8 cellular contexts compared by ENCODE assay signal in genomic region chr1:110962892-110963665, GRCh38. TPM values are rescaled to one million over a fixed set of nuclear protein-coding genes. Genes with fewer than 3 reads are reported as not detected.
DNase-seq lines count a peak whose midpoint lies in the region; ATAC-seq and TF ChIP-seq lines count a peak whose summit lies in the region.

No MANE protein-coding gene starts in this region.

- H3K27ac ChIP-seq in heart left ventricle (peak overlapping the region; percentile 70 to 99 (median 94)), transverse colon (peak overlapping the region; percentile 92 to 95 (median 93))

- H3K36me3 ChIP-seq in adipocyte (ENCODE audit: control insufficient read depth, insufficient read depth, low read length, severe bottlenecking) (peaks cover 9% of the 10 kb centered on the region), heart left ventricle (peaks cover 0 to 9% (median 0%) of the 10 kb centered on the region in 9 donors), transverse colon (peaks cover 0 to 4% (median 1%) of the 10 kb centered on the region in 4 donors)

- intact Hi-C loops in heart left ventricle (cut with DNase I) (no loop called here), transverse colon (cut with DNase I; ENCODE audit: low total_unique reads) (no loop called here)

- peak; percentile 54 to 66 (median 62) for ATAC-seq in heart left ventricle

- H3K9me3 ChIP-seq in adipocyte (ENCODE audit: control insufficient read depth, low read length) (peaks cover 8% of the 10 kb centered on the region), heart left ventricle (peaks cover 0 to 66% (median 21%) of the 10 kb centered on the region in 12 donors), transverse colon (peaks cover 19 to 27% of the 10 kb centered on the region in 2 donors)

- H3K4me1 ChIP-seq in adipocyte (ENCODE audit: control insufficient read depth, insufficient read depth, low read length) = peaks cover 24% of the 10 kb centered on the region
- peaks cover 0 to 21% (median 12%) of the 10 kb centered on the region in 12 donors for H3K4me1 ChIP-seq in heart left ventricle
- peaks cover 0 to 17% (median 3%) of the 10 kb centered on the region in 4 donors for H3K4me1 ChIP-seq in transverse colon

- in situ Hi-C loops in transverse colon (cut with MboI; ENCODE audit: low pct_ligation_motif_present in 1 of 4, low pct_unique_long_range_greater_than_20kb in 1 of 4, low sequenced_read_pairs in 3 of 4) = no loop called here

- TF ChIP-seq CTCF in NB4 (IDR thresholded peaks at IDR 0.05; ENCODE audit: low read depth, low read length) (no peak), heart left ventricle (IDR thresholded peaks at IDR 0.05) (no peak), transverse colon (IDR thresholded peaks at IDR 0.05) (no peak)

- peak overlapping the region; percentile 98 for H3K9ac ChIP-seq in adipocyte (ENCODE audit: low read length)

- no peak for TF ChIP-seq EP300 in transverse colon (IDR thresholded peaks at IDR 0.05; ENCODE audit: low read depth)

- 5 to 7% (median 6%) methylated on average over 36 to 37 of the region's 37 CpGs for WGBS in heart left ventricle, 4 donors
- WGBS in transverse colon (ENCODE audit: low coverage in 1 of 2), 2 donors = 11 to 22% methylated on average over 7 to 37 of the region's 37 CpGs

- DNase-seq in Daoy (ENCODE audit: low read depth) = peak; percentile 80
- DNase-seq in HCEC 1CT = peak; percentile 65
- peak; percentile 84 for DNase-seq in NB4 (ENCODE audit: low read depth)
- DNase-seq in SW480 (ENCODE audit: low spot score) = peak; percentile 59
- peak; percentile 92 for DNase-seq in adipocyte (ENCODE audit: low read depth)
- DNase-seq in heart left ventricle = peak; percentile 40 to 78 (median 55)
- peak; percentile 66 for DNase-seq in pons (ENCODE audit: low spot score)
- DNase-seq in transverse colon = peak; percentile 48

- H3K27me3 ChIP-seq in adipocyte (replicated peaks; ENCODE audit: control insufficient read depth, insufficient read depth, low read length) = no peaks in the 10 kb centered on the region
- H3K27me3 ChIP-seq in heart left ventricle = peaks cover 0 to 16% (median 3%) of the 10 kb centered on the region in 9 donors
- H3K27me3 ChIP-seq in transverse colon = peaks cover 16% of the 10 kb centered on the region

- TF ChIP-seq POLR2A in NB4 (IDR thresholded peaks at IDR 0.05; ENCODE audit: extremely low read depth, insufficient read length) (no peak), heart left ventricle (IDR thresholded peaks at IDR 0.05) (no peak), transverse colon (IDR thresholded peaks at IDR 0.05) (no peak)

- H3K4me3 ChIP-seq in NB4 (ENCODE audit: low read depth, low read length) (peak overlapping the region; percentile 89), adipocyte (ENCODE audit: low read length) (peak overlapping the region; percentile 98), heart left ventricle (peak overlapping the region; percentile 39 to 80 (median 71)), transverse colon (peak overlapping the region; percentile 32 to 65 (median 60))

RNA-seq across cellular contexts. Expression of gene LRIF1, which starts 0.6 kb away (rescaled TPM):
- total RNA-seq in Daoy (2014; rRNA removed; shearing (Covaris generic)) = 20.9 and 22.9 TPM in 2 replicates
- total RNA-seq in heart left ventricle (10 to 100 TPM; 11.5 to 17.8 (median 15.4) TPM), transverse colon (10 to 100 TPM in 1 of 4 donors, 1 to 10 TPM in 2, under 1 TPM in 1; 0.20 to 10.1 (median 7.6) TPM)
- 10 to 100 TPM; 11.4 to 11.8 TPM for polyA plus RNA-seq in heart left ventricle

Comparison
In these comparisons a context has a peak if more than half of its experiments do, and no peak if none do; other contexts are left out.
1. Peak in every context shown above with its lines: DNase-seq, ATAC-seq, H3K4me3 ChIP-seq and H3K27ac ChIP-seq.